Comparison of ENCODE assay signal across 7 cellular contexts in genomic region chr2:25102352-25102751, GRCh38.
DNase-seq lines count a peak whose midpoint lies in the region.
"Not testable (repeated sequence)": the region's sequence is repeated elsewhere in the genome, so short reads cannot be mapped to it uniquely, and the experiment has no call there.

No MANE protein-coding gene starts in this region.

- H3K27ac Mint-ChIP-seq in T-helper 2 cell treated with Interferon-gamma antibody and Interleukin-4, amounts not matched to agents 5 μg/mL and 100 μg/mL, for 36 hours = not testable (repeated sequence)
- peak overlapping the region; percentile 6 for H3K27ac Mint-ChIP-seq in activated naive CD4-positive, alpha-beta T cell treated with anti-CD3 and anti-CD28 coated beads for 36 hours

- peak; percentile 6 for DNase-seq in T-helper 2 cell treated with Interferon-gamma antibody and Interleukin-4, amounts not matched to agents 5 μg/mL and 100 μg/mL, for 36 hours (ENCODE audit: low spot score)
- peak; percentile 29 to 51 for DNase-seq in activated CD4-positive, alpha-beta T cell treated with anti-CD3 and anti-CD28 coated beads, Interleukin-2, amount 50 U/mL, for 48 hours
- peak; percentile 32 for DNase-seq in activated T-cell treated with anti-CD3 and anti-CD28 coated beads for 48 hours (ENCODE audit: low read depth)
- DNase-seq in activated naive CD4-positive, alpha-beta T cell treated with anti-CD3 and anti-CD28 coated beads for 36 hours = peak; percentile 63
- DNase-seq in stimulated activated CD4-positive, alpha-beta T cell treated with anti-CD3 and anti-CD28 coated beads, Interleukin-15, amount 100 ng/mL, for 24 hours = peak; percentile 67
- peak in 2 of 3 experiments; percentile 0 to 46 for DNase-seq in stimulated activated CD4-positive, alpha-beta T cell treated with anti-CD3 and anti-CD28 coated beads, TNF-alpha, amount 100 ng/mL, for 24 hours (ENCODE audit: low read depth in 3 of 3)
- DNase-seq in stimulated activated CD8-positive, alpha-beta memory T cell treated with anti-CD3 and anti-CD28 coated beads, Interleukin-7, amount 100 ng/mL, for 48 hours (ENCODE audit: extremely low read depth in 1 of 2, low read depth in 1 of 2) = peak; percentile 1 to 37

- intact Hi-C loops in activated naive CD4-positive, alpha-beta T cell treated with anti-CD3 and anti-CD28 coated beads for 36 hours (cut with micrococcal nuclease) = loop anchor here (1.0 to 5.0 kb wide), 2 partner anchors 525 to 580 kb away; no protein-coding TSS in a partner anchor

- not testable (repeated sequence) for H3K9me3 Mint-ChIP-seq in T-helper 2 cell treated with Interferon-gamma antibody and Interleukin-4, amounts not matched to agents 5 μg/mL and 100 μg/mL, for 36 hours; activated naive CD4-positive, alpha-beta T cell treated with anti-CD3 and anti-CD28 coated beads for 36 hours

- CTCF ChIA-PET in activated naive CD4-positive, alpha-beta T cell treated with anti-CD3 and anti-CD28 coated beads for 36 hours (lab: Charles Lee) = interaction anchor here (0.5 to 1.4 kb wide), 3 partner anchors 94 to 127 kb away, joined by 3 to 4 read pairs (median 3); no protein-coding TSS in a partner anchor

- H3K36me3 Mint-ChIP-seq in T-helper 2 cell treated with Interferon-gamma antibody and Interleukin-4, amounts not matched to agents 5 μg/mL and 100 μg/mL, for 36 hours (ENCODE audit: low read depth); activated naive CD4-positive, alpha-beta T cell treated with anti-CD3 and anti-CD28 coated beads for 36 hours (ENCODE audit: low read depth): not testable (repeated sequence)

- not testable (repeated sequence) for H3K4me3 Mint-ChIP-seq in T-helper 2 cell treated with Interferon-gamma antibody and Interleukin-4, amounts not matched to agents 5 μg/mL and 100 μg/mL, for 36 hours; activated naive CD4-positive, alpha-beta T cell treated with anti-CD3 and anti-CD28 coated beads for 36 hours

- not testable (repeated sequence) for H3K4me1 Mint-ChIP-seq in T-helper 2 cell treated with Interferon-gamma antibody and Interleukin-4, amounts not matched to agents 5 μg/mL and 100 μg/mL, for 36 hours (ENCODE audit: low read depth)
- peaks cover 24% of the 10 kb centered on the region for H3K4me1 Mint-ChIP-seq in activated naive CD4-positive, alpha-beta T cell treated with anti-CD3 and anti-CD28 coated beads for 36 hours (ENCODE audit: low read depth)

- H3K27me3 Mint-ChIP-seq in T-helper 2 cell treated with Interferon-gamma antibody and Interleukin-4, amounts not matched to agents 5 μg/mL and 100 μg/mL, for 36 hours (ENCODE audit: low read depth); activated naive CD4-positive, alpha-beta T cell treated with anti-CD3 and anti-CD28 coated beads for 36 hours (ENCODE audit: low read depth): not testable (repeated sequence)

Comparison
In these comparisons a context has a peak if more than half of its experiments do, and no peak if none do; other contexts are left out.
1. Peak in every context shown above with its lines: DNase-seq.
2. DNase-seq: peak in every context shown above with its lines; median percentile 67 in stimulated activated CD4-positive, alpha-beta T cell treated with anti-CD3 and anti-CD28 coated beads, Interleukin-15, amount 100 ng/mL, for 24 hours; 63 in activated naive CD4-positive, alpha-beta T cell treated with anti-CD3 and anti-CD28 coated beads for 36 hours; 40 in activated CD4-positive, alpha-beta T cell treated with anti-CD3 and anti-CD28 coated beads, Interleukin-2, amount 50 U/mL, for 48 hours; 32 in activated T-cell treated with anti-CD3 and anti-CD28 coated beads for 48 hours; 23 in stimulated activated CD4-positive, alpha-beta T cell treated with anti-CD3 and anti-CD28 coated beads, TNF-alpha, amount 100 ng/mL, for 24 hours; 19 in stimulated activated CD8-positive, alpha-beta memory T cell treated with anti-CD3 and anti-CD28 coated beads, Interleukin-7, amount 100 ng/mL, for 48 hours; 6 in T-helper 2 cell treated with Interferon-gamma antibody and Interleukin-4, amounts not matched to agents 5 μg/mL and 100 μg/mL, for 36 hours.